ENCODE assay signal across 1 cellular context in the genomic region with DNA sequence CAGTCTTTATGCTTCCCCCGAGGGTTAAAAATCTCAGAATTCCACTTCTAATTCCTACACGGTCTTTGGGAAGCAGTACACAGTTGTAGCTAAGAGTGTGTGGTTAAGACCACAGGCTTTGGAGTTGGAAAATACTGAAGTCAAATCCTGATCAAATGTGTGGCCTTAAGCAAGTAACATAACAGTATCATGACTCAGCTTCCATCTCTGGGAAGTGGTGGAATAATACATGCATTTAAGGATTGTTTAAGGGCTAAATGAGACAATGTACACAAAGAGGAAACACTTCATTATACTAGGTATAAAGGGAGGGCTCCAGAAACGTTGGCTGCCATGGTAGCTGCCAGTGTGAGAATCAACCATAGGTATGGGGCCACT.
TF ChIP-seq lines count a peak whose summit lies in the region.

No MANE protein-coding gene starts in this region.

TF ChIP-seq in IMR-90, 13 proteins besides CTCF, POLR2A, EP300 and RAD21:
- TF ChIP-seq, protein P1, sequence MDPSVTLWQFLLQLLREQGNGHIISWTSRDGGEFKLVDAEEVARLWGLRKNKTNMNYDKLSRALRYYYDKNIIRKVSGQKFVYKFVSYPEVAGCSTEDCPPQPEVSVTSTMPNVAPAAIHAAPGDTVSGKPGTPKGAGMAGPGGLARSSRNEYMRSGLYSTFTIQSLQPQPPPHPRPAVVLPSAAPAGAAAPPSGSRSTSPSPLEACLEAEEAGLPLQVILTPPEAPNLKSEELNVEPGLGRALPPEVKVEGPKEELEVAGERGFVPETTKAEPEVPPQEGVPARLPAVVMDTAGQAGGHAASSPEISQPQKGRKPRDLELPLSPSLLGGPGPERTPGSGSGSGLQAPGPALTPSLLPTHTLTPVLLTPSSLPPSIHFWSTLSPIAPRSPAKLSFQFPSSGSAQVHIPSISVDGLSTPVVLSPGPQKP (IDR thresholded peaks at IDR 0.05; ENCODE audit: borderline replicate concordance, low read depth, low read length) = no peak
- no peak for TF ChIP-seq SMC3 (IDR thresholded peaks at IDR 0.05; ENCODE audit: low read depth, low read length)
- TF ChIP-seq BHLHE40 (IDR thresholded peaks at IDR 0.05; ENCODE audit: low read depth, low read length) = no peak
- no peak for TF ChIP-seq MXI1 (IDR thresholded peaks at IDR 0.05; ENCODE audit: borderline replicate concordance, low read depth, low read length)
- TF ChIP-seq, protein P2, sequence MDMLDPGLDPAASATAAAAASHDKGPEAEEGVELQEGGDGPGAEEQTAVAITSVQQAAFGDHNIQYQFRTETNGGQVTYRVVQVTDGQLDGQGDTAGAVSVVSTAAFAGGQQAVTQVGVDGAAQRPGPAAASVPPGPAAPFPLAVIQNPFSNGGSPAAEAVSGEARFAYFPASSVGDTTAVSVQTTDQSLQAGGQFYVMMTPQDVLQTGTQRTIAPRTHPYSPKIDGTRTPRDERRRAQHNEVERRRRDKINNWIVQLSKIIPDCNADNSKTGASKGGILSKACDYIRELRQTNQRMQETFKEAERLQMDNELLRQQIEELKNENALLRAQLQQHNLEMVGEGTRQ (IDR thresholded peaks at IDR 0.05; ENCODE audit: low read depth, low read length) = no peak
- TF ChIP-seq CEBPB (IDR thresholded peaks at IDR 0.05; ENCODE audit: low read depth, low read length) = no peak
- TF ChIP-seq MAFK (IDR thresholded peaks at IDR 0.05; ENCODE audit: low read depth, low read length) = no peak
- no peak for TF ChIP-seq RFX5 (IDR thresholded peaks at IDR 0.05; ENCODE audit: low read depth, low read length)
- no peak for TF ChIP-seq MAZ (IDR thresholded peaks at IDR 0.05; ENCODE audit: borderline replicate concordance, low read depth, low read length)
- TF ChIP-seq FOS (IDR thresholded peaks at IDR 0.05; ENCODE audit: low read depth, low read length) = no peak
- TF ChIP-seq RCOR1 (IDR thresholded peaks at IDR 0.05; ENCODE audit: insufficient replicate concordance, low read length) = no peak
- TF ChIP-seq CHD1 (IDR thresholded peaks at IDR 0.05; ENCODE audit: low read depth, low read length) = no peak
- TF ChIP-seq NFE2L2 (IDR thresholded peaks at IDR 0.05; ENCODE audit: low read depth, low read length) = no peak
